8 cellular contexts compared by ENCODE assay signal in the genomic region with DNA sequence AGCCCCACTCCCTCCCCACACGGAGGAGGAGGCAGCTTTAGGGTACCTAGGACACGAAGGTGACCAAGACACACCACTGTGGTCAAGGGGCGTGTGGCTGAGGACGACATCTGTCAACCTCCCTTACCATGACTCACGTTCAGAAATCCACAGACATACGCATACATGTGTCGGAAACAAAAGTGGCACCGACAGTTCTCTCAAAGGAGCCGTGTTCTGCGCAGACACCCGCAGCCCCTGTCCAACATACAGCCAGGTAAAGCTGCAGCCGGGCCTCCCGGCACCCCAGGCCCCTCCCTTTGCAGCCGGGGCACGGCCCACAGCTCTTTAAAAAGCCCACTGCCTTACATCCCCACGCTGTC. TPM values are rescaled to one million over a fixed set of nuclear protein-coding genes. Genes with fewer than 3 reads are reported as not detected.
DNase-seq lines count a peak whose midpoint lies in the region; TF ChIP-seq lines count a peak whose summit lies in the region.

No MANE protein-coding gene starts in this region.

- H3K4me1 ChIP-seq in BLaER1 treated with 17β-estradiol and CSF1 and Interleukin-3, amounts not matched to agents 10 nM and 100 nM: peaks cover 67 to 100% (median 100%) of the 10 kb centered on the region in 10 experiments
- H3K4me1 ChIP-seq in ascending aorta: peaks cover 0 to 6% of the 10 kb centered on the region in 2 donors

- peak; percentile 24 for DNase-seq in M059J (ENCODE audit: low read depth)
- no peak for DNase-seq in ascending aorta (ENCODE audit: low spot score in 2 of 2)
- DNase-seq in myocyte (ENCODE audit: low read depth): peak; percentile 36
- no peak for DNase-seq in superior temporal gyrus (ENCODE audit: extremely low spot score)
- DNase-seq in effector CD8-positive, alpha-beta T cell (lab: John Stamatoyannopoulos, UW): no peak
- DNase-seq in NK-92 treated with Interleukin-12 subunit alpha and Interleukin-12 subunit beta, amount 100 ng/mL, for 24 hours (lab: John Stamatoyannopoulos, UW): no peak
- no peak for DNase-seq in NCI-H1417 (lab: John Stamatoyannopoulos, UW)

- H3K4me3 ChIP-seq in BLaER1 treated with 17β-estradiol and CSF1 and Interleukin-3, amounts not matched to agents 10 nM and 100 nM: peak overlapping the region; percentile 33 to 66 (median 54)
- peak overlapping the region; percentile 28 to 59 for H3K4me3 ChIP-seq in ascending aorta

- peak overlapping the region; percentile 78 to 98 (median 93) for H3K4me2 ChIP-seq in BLaER1 treated with 17β-estradiol and CSF1 and Interleukin-3, amounts not matched to agents 10 nM and 100 nM

- H3K9ac ChIP-seq in BLaER1 treated with 17β-estradiol and CSF1 and Interleukin-3, amounts not matched to agents 10 nM and 100 nM: peak overlapping the region; percentile 58 to 89 (median 77); a peak in 21 of 22 replicates

- peak overlapping the region; percentile 34 to 97 (median 88); a peak in 21 of 22 replicates for H3K27ac ChIP-seq in BLaER1 treated with 17β-estradiol and CSF1 and Interleukin-3, amounts not matched to agents 10 nM and 100 nM
- H3K27ac ChIP-seq in ascending aorta: no peak overlapping the region

- H4K20me1 ChIP-seq in BLaER1 treated with 17β-estradiol and CSF1 and Interleukin-3, amounts not matched to agents 10 nM and 100 nM: no peaks in the 10 kb centered on the region

- intact Hi-C loops in ascending aorta (cut with DNase I): no loop called here

- no peak for TF ChIP-seq CTCF in ascending aorta (IDR thresholded peaks at IDR 0.05)

- H3K27me3 ChIP-seq in BLaER1 treated with 17β-estradiol and CSF1 and Interleukin-3, amounts not matched to agents 10 nM and 100 nM: peaks cover 0 to 28% (median 0%) of the 10 kb centered on the region in 11 experiments; a peak in 4 of 22 replicates
- no peaks in the 10 kb centered on the region for H3K27me3 ChIP-seq in ascending aorta

- no peaks in the 10 kb centered on the region for H3K36me3 ChIP-seq in BLaER1 treated with 17β-estradiol and CSF1 and Interleukin-3, amounts not matched to agents 10 nM and 100 nM
- H3K36me3 ChIP-seq in ascending aorta: no peaks in the 10 kb centered on the region

- peaks cover 0 to 3% (median 0%) of the 10 kb centered on the region in 11 experiments; a peak in 2 of 22 replicates for H3K9me3 ChIP-seq in BLaER1 treated with 17β-estradiol and CSF1 and Interleukin-3, amounts not matched to agents 10 nM and 100 nM (replicated peaks in 1 of 11)
- H3K9me3 ChIP-seq in ascending aorta: no peaks in the 10 kb centered on the region

RNA-seq across cellular contexts. Expression of gene KLHDC4, which starts 40.4 kb away (rescaled TPM):
- 7.9 and 14.7 TPM in 2 replicates for total RNA-seq in M059J (2014; rRNA removed; shearing (Covaris generic))
- 38.4 TPM for total RNA-seq in ascending aorta
- 24.4 and 27.1 TPM in 2 replicates for total RNA-seq in myocyte
- polyA plus RNA-seq in myocyte (2012): 28.0 TPM

Comparison
In these comparisons a context has a peak if more than half of its experiments do, and no peak if none do; other contexts are left out.
1. H3K27ac ChIP-seq: peak in BLaER1 treated with 17β-estradiol and CSF1 and Interleukin-3, amounts not matched to agents 10 nM and 100 nM (11 of 11); none in ascending aorta (0 of 2).
2. DNase-seq: peak in M059J (single experiment) and myocyte (single experiment); none in ascending aorta (0 of 2), superior temporal gyrus (single experiment), effector CD8-positive, alpha-beta T cell (single experiment), NK-92 treated with Interleukin-12 subunit alpha and Interleukin-12 subunit beta, amount 100 ng/mL, for 24 hours (single experiment) and NCI-H1417 (0 of 3).